ENCODE assay signal across 8 cellular contexts in the genomic region with DNA sequence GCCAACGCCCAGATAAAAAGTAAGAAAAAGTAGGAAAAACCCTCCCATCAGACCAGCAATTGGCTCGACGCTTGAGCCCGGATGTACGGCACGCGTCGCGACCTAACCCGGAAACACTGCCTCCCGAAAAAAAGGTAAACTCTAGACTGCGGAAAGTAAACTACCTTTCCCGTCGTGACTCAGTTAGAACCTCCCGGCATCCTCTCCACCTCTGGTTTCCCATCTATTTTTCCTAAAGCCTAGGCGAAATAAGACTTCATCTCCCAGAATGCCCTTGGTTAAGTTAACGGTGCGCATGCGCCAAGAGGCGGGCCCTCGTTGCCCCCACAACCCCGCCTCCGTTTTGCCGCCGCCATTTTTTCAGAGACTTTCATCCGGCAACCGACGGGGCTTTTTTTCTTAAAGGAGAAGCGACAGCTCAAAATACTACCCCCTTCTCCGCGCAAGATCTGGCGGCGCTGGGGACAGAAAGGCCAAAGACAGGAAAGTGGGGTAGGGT. TPM values are rescaled to one million over a fixed set of nuclear protein-coding genes. Genes with fewer than 3 reads are reported as not detected.
DNase-seq lines count a peak whose midpoint lies in the region; ATAC-seq and TF ChIP-seq lines count a peak whose summit lies in the region.

No MANE protein-coding gene starts in this region.

- ATAC-seq in HG02943 (IDR thresholded peaks at IDR 0.05; ENCODE audit: low read depth, unreplicated experiment) (peak; percentile 37), HG02870 (IDR thresholded peaks at IDR 0.05; ENCODE audit: unreplicated experiment) (no peak)
- ATAC-seq in central memory CD8-positive, alpha-beta T cell (replicated peaks; ENCODE audit: extremely low read depth, poor library complexity, severe bottlenecking), result peak; percentile 50

- no peaks in the 10 kb centered on the region for H3K9me3 Mint-ChIP-seq in central memory CD8-positive, alpha-beta T cell
- no peaks in the 10 kb centered on the region for H3K9me3 Mint-ChIP-seq in immature natural killer cell

- H3K27ac Mint-ChIP-seq in central memory CD8-positive, alpha-beta T cell (ENCODE audit: low read depth), result peak overlapping the region; percentile 100
- peak overlapping the region; percentile 96 to 100 (median 99) for H3K27ac Mint-ChIP-seq in immature natural killer cell

- no peaks in the 10 kb centered on the region for H3K27me3 Mint-ChIP-seq in central memory CD8-positive, alpha-beta T cell
- peaks cover 22 to 37% (median 36%) of the 10 kb centered on the region in 3 donors for H3K27me3 Mint-ChIP-seq in immature natural killer cell (ENCODE audit: low read depth in 3 of 3)

- H4K20me1 ChIP-seq in smooth muscle cell (ENCODE audit: low read depth), result peaks cover 34% of the 10 kb centered on the region

- no peaks in the 10 kb centered on the region for H3K27me3 ChIP-seq in smooth muscle cell (ENCODE audit: low read depth)

- peaks cover 16% of the 10 kb centered on the region for H3F3A ChIP-seq in smooth muscle cell (ENCODE audit: low read depth)

- peaks cover 80% of the 10 kb centered on the region for H3K4me1 Mint-ChIP-seq in central memory CD8-positive, alpha-beta T cell
- H3K4me1 Mint-ChIP-seq in immature natural killer cell, result peaks cover 76 to 85% of the 10 kb centered on the region in 2 donors

- H3K9ac ChIP-seq in smooth muscle cell (ENCODE audit: low read depth), result peak overlapping the region; percentile 100

- H2AFZ ChIP-seq in smooth muscle cell (ENCODE audit: low read depth), result no peak overlapping the region

- peak overlapping the region; percentile 78 for H3K4me3 ChIP-seq in smooth muscle cell

- peak overlapping the region; percentile 95 for H3K4me3 Mint-ChIP-seq in central memory CD8-positive, alpha-beta T cell
- H3K4me3 Mint-ChIP-seq in immature natural killer cell, result peak overlapping the region; percentile 93 to 99 (median 98)

- H3K9me3 ChIP-seq in smooth muscle cell (replicated peaks; ENCODE audit: low read depth), result no peaks in the 10 kb centered on the region

- H3K4me1 ChIP-seq in smooth muscle cell (ENCODE audit: low read depth), result peaks cover 35% of the 10 kb centered on the region

- no peak for TF ChIP-seq CTCF in smooth muscle cell (IDR thresholded peaks at IDR 0.05; ENCODE audit: borderline replicate concordance, insufficient read depth, poor library complexity, severe bottlenecking)

- peak; percentile 68 to 99 (median 94) for DNase-seq in C1 segment of cervical spinal cord (lab: John Stamatoyannopoulos, UW)
- peak; percentile 99 for DNase-seq in NCI-H345 (lab: John Stamatoyannopoulos, UW)
- DNase-seq in activated CD4-positive, CD25-positive, alpha-beta regulatory T cell treated with anti-CD3 and anti-CD28 coated beads, Interleukin-2, amount 50 U/mL, for 16 hours (ENCODE audit: low read depth, low spot score), result peak; percentile 86
- peak in 1 of 2 donors; percentile 90 for DNase-seq in central memory CD8-positive, alpha-beta T cell (ENCODE audit: low spot score in 2 of 2)
- DNase-seq in immature natural killer cell, result peak; percentile 96
- DNase-seq in smooth muscle cell (lab: John Stamatoyannopoulos, UW; ENCODE audit: unreplicated experiment), result peak; percentile 95

- peak overlapping the region; percentile 100 for H3K27ac ChIP-seq in smooth muscle cell (ENCODE audit: low read depth)

- H3K4me2 ChIP-seq in smooth muscle cell, result peak overlapping the region; percentile 89

- H3K79me2 ChIP-seq in smooth muscle cell (ENCODE audit: low read depth), result peaks cover 36% of the 10 kb centered on the region

- peaks cover 51% of the 10 kb centered on the region for H3K36me3 Mint-ChIP-seq in central memory CD8-positive, alpha-beta T cell (ENCODE audit: insufficient read depth)
- no peaks in the 10 kb centered on the region for H3K36me3 Mint-ChIP-seq in immature natural killer cell

- WGBS in smooth muscle cell (ENCODE audit: low lambda C conversion rate), result under 1% methylated on average over 33 of the region's 33 CpGs

- H3K36me3 ChIP-seq in smooth muscle cell (ENCODE audit: low read depth), result no peaks in the 10 kb centered on the region

RNA-seq across cellular contexts. Expression of gene ZFP91, which starts 0.7 kb away (rescaled TPM):
- polyA plus RNA-seq in immature natural killer cell, result 10 to 100 TPM in 2 of 3 donors, 1 to 10 TPM in 1; 6.6 to 15.4 (median 10.8) TPM
- total RNA-seq in smooth muscle cell, result 43.0 and 47.4 TPM in 2 replicates
- 14.5 and 16.9 TPM in 2 replicates for polyA plus RNA-seq in smooth muscle cell

RNA-seq across cellular contexts. Expression of gene LPXN, which starts 2.5 kb away (rescaled TPM):
- polyA plus RNA-seq in immature natural killer cell, result 100 to 1,000 TPM; 153 to 217 (median 197) TPM
- 1.9 and 2.1 TPM in 2 replicates for total RNA-seq in smooth muscle cell
- polyA plus RNA-seq in smooth muscle cell, result 2.7 and 4.0 TPM in 2 replicates

RNA-seq across cellular contexts. Expression of gene CNTF, which starts 44.3 kb away (rescaled TPM):
- polyA plus RNA-seq in immature natural killer cell (under 1 TPM in 1 of 3 donors, not detected in 2; 0.46 TPM), smooth muscle cell (0.45 and 0.66 TPM in 2 replicates)
- total RNA-seq in smooth muscle cell, result 2.2 and 3.9 TPM in 2 replicates

Comparison
In these comparisons a context has a peak if more than half of its experiments do, and no peak if none do; other contexts are left out.
1. RNA of gene LPXN, which starts 2.5 kb away (polyA plus RNA-seq): 153 to 217 TPM in immature natural killer cell; 2.7 to 4.0 TPM in smooth muscle cell; every median in the first group is over 10 times any median in the second.